ENCODE assay signal across 9 cellular contexts in the genomic region with DNA sequence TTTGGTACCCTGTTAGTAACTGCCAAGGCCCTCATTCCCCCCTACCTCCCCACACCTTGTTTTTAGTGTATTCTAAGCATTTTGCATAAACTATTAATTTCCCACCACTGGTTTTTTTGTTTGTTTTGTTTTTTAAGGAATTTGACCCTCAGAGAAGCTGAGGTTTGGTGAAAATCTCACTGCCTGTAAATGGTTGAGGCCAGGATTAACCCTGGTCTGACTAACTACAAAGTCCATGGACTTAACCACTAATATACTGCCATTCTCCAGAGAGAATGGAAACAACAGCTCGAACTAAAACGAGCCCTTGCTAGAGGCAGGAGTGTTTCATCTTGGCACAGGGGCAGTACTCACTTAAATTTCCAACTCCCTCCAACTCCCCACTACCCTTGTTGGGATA. TPM values are rescaled to one million over a fixed set of nuclear protein-coding genes. Genes with fewer than 3 reads are reported as not detected.
A peak's percentile ranks its signal among the peaks of the same experiment; 100 is the strongest.
DNase-seq lines count a peak whose midpoint lies in the region; TF ChIP-seq lines count a peak whose summit lies in the region.
"Had no signal": no experiment of that assay in that cellular context is flagged by ENCODE, and none has a peak within 500 bp of the region (broad histone marks: within the 10 kb centered on the region; RNA-seq: fewer than 3 reads in every experiment).

No MANE protein-coding gene starts in this region.

- no peak overlapping the region for H3K4ac ChIP-seq in mesendoderm (ENCODE audit: low read depth, low read length)

- H3K79me1 ChIP-seq in mesendoderm (ENCODE audit: low read length), result no peaks in the 10 kb centered on the region

- H3K4me1 ChIP-seq in mesendoderm (ENCODE audit: control insufficient read depth, low read depth, low read length), result peaks cover 5% of the 10 kb centered on the region
- H3K4me1 ChIP-seq in thymus (ENCODE audit: control insufficient read depth, insufficient read depth, low read length), result peaks cover 3% of the 10 kb centered on the region

- H4K8ac ChIP-seq in mesendoderm (ENCODE audit: low read depth, low read length), result no peak overlapping the region

- no peak overlapping the region for H2BK15ac ChIP-seq in mesendoderm (replicated peaks; ENCODE audit: low read depth)

- peak overlapping the region; percentile 48 for H3K9ac ChIP-seq in mesendoderm (ENCODE audit: low read length)

- H3K4me3 ChIP-seq in dorsolateral prefrontal cortex, result peak overlapping the region; percentile 49 to 93 (median 77)
- H3K4me3 ChIP-seq in mesendoderm (ENCODE audit: low read length), result no peak overlapping the region
- no peak overlapping the region for H3K4me3 ChIP-seq in thymus (ENCODE audit: low read length)

- H3K9me3 ChIP-seq in thymus (ENCODE audit: control insufficient read depth), result no peaks in the 10 kb centered on the region

- peak overlapping the region; percentile 23 for H3K4me2 ChIP-seq in mesendoderm (ENCODE audit: low read length)

- H2BK5ac ChIP-seq in mesendoderm (ENCODE audit: low read length), result no peak overlapping the region

- no peak overlapping the region for H4K5ac ChIP-seq in mesendoderm (ENCODE audit: low read length)

- H3K27ac ChIP-seq in dorsolateral prefrontal cortex (peak overlapping the region in 49 of 59 donors; percentile 13 to 97 (median 89)), mesendoderm (ENCODE audit: low read depth, low read length) (no peak overlapping the region), thymus (ENCODE audit: low read depth) (peak overlapping the region; percentile 33)

- H3K79me2 ChIP-seq in mesendoderm (ENCODE audit: control insufficient read depth, insufficient read depth, low read length), result peaks cover 70% of the 10 kb centered on the region

- H2AK5ac ChIP-seq in mesendoderm (ENCODE audit: low read length), result no peak overlapping the region

- intact Hi-C loops in dorsolateral prefrontal cortex (cut with DNase I), result loop anchor here (5.0 kb wide), 2 partner anchors 33 to 38 kb away; no protein-coding TSS in a partner anchor

- TF ChIP-seq CTCF in dorsolateral prefrontal cortex (IDR thresholded peaks at IDR 0.05 in 54 of 56, conservative IDR thresholded peaks at IDR 0.05 in 2 of 56; ENCODE audit: low read depth in 1 of 56, partially characterized antibody in 56 of 56), result no peak

- DNase-seq in M059J (ENCODE audit: low read depth) (peak; percentile 59), dorsolateral prefrontal cortex (no peak), mesendoderm (no peak), COLO829 (ENCODE audit: low spot score) (no peak), NCI-H774 (lab: John Stamatoyannopoulos, UW) (no peak), T-helper 1 cell (no peak), SHP77 treated with DMSO at 0.1 percent for 48 hours (lab: John Stamatoyannopoulos, UW) (no peak)
- DNase-seq: stimulated activated CD4-positive, alpha-beta T cell treated with anti-CD3 and anti-CD28 coated beads, Interleukin-12 subunit alpha, Interleukin-12 subunit beta, amount 100 ng/mL, for 4 hours had no signal

- no peaks in the 10 kb centered on the region for H3K27me3 ChIP-seq in dorsolateral prefrontal cortex
- H3K27me3 ChIP-seq in mesendoderm (ENCODE audit: insufficient read depth, low read length, poor library complexity), result no peaks in the 10 kb centered on the region
- H3K27me3 ChIP-seq in thymus (ENCODE audit: control insufficient read depth, insufficient read depth), result no peaks in the 10 kb centered on the region

- peak overlapping the region; percentile 66 for H3K56ac ChIP-seq in mesendoderm (ENCODE audit: low read length)

- no peak overlapping the region for H3K18ac ChIP-seq in mesendoderm (ENCODE audit: low read length)

- WGBS in mesendoderm (ENCODE audit: extremely low coverage, insufficient coverage, low lambda C conversion rate), result no CpG with 5 or more reads among the region's 2 CpGs
- WGBS in thymus, result 88% methylated on average over 2 of the region's 2 CpGs

- no peaks in the 10 kb centered on the region for H3K36me3 ChIP-seq in mesendoderm (ENCODE audit: control insufficient read depth, insufficient read depth, low read length)
- no peaks in the 10 kb centered on the region for H3K36me3 ChIP-seq in thymus (ENCODE audit: control insufficient read depth, insufficient read depth)

- H2BK120ac ChIP-seq in mesendoderm (ENCODE audit: low read depth, low read length), result no peak overlapping the region

- no peak overlapping the region for H3K23ac ChIP-seq in mesendoderm (ENCODE audit: low read length)

RNA-seq across cellular contexts. Expression of gene CTNND1, which starts 2.9 kb away (rescaled TPM):
- 50.5 and 73.8 TPM in 2 replicates for total RNA-seq in M059J (2014; rRNA removed; shearing (Covaris generic))
- total RNA-seq in dorsolateral prefrontal cortex, result 100 to 1,000 TPM in 112 of 120 experiments, 10 to 100 TPM in 8; 92.0 to 159 (median 119) TPM
- polyA plus RNA-seq in mesendoderm (2013, experiment 1 of 2), result 105 TPM
- 102 TPM for polyA plus RNA-seq in mesendoderm (2013, experiment 2 of 2)
- 34.9 TPM for polyA plus RNA-seq in thymus

RNA-seq across cellular contexts. Expression of gene BTBD18, which starts 12.9 kb away (rescaled TPM):
- total RNA-seq in M059J (2014; rRNA removed; shearing (Covaris generic)), result not detected in 2 replicates
- total RNA-seq in dorsolateral prefrontal cortex, result not detected
- polyA plus RNA-seq in mesendoderm (2013, experiment 1 of 2), result 0.01 TPM
- polyA plus RNA-seq in mesendoderm (2013, experiment 2 of 2), result not detected
- polyA plus RNA-seq in thymus, result 0.02 TPM

RNA-seq across cellular contexts. Expression of gene SELENOH, which starts 23.2 kb away (rescaled TPM):
- total RNA-seq in M059J (2014; rRNA removed; shearing (Covaris generic)), result 275 and 279 TPM in 2 replicates
- total RNA-seq in dorsolateral prefrontal cortex, result 100 to 1,000 TPM in 43 of 120 experiments, 10 to 100 TPM in 77; 48.0 to 151 (median 93.6) TPM
- polyA plus RNA-seq in mesendoderm (2013, experiment 1 of 2), result 373 TPM
- polyA plus RNA-seq in mesendoderm (2013, experiment 2 of 2), result 375 TPM
- 198 TPM for polyA plus RNA-seq in thymus

RNA-seq across cellular contexts. Expression of gene TMX2, which starts 52.1 kb away (rescaled TPM):
- total RNA-seq in M059J (2014; rRNA removed; shearing (Covaris generic)), result 155 and 166 TPM in 2 replicates
- 100 to 1,000 TPM in 21 of 120 experiments, 10 to 100 TPM in 99; 68.4 to 114 (median 91.6) TPM for total RNA-seq in dorsolateral prefrontal cortex
- 92.4 TPM for polyA plus RNA-seq in mesendoderm (2013, experiment 1 of 2)
- polyA plus RNA-seq in mesendoderm (2013, experiment 2 of 2), result 92.7 TPM
- polyA plus RNA-seq in thymus, result 61.4 TPM

RNA-seq across cellular contexts. Expression of gene MED19, which starts 52.5 kb away (rescaled TPM):
- 38.3 and 50.0 TPM in 2 replicates for total RNA-seq in M059J (2014; rRNA removed; shearing (Covaris generic))
- total RNA-seq in dorsolateral prefrontal cortex, result 10 to 100 TPM in 117 of 120 experiments, 1 to 10 TPM in 3; 8.5 to 27.4 (median 17.2) TPM
- polyA plus RNA-seq in mesendoderm (2013, experiment 1 of 2), result 28.2 TPM
- 29.3 TPM for polyA plus RNA-seq in mesendoderm (2013, experiment 2 of 2)
- 13.3 TPM for polyA plus RNA-seq in thymus

Comparison
In these comparisons a context has a peak if more than half of its experiments do, and no peak if none do; other contexts are left out.
1. H3K4me3 ChIP-seq: peak in dorsolateral prefrontal cortex (59 of 59); none in mesendoderm (single experiment) and thymus (single experiment).